1 cellular context compared by ENCODE assay signal in the genomic region with DNA sequence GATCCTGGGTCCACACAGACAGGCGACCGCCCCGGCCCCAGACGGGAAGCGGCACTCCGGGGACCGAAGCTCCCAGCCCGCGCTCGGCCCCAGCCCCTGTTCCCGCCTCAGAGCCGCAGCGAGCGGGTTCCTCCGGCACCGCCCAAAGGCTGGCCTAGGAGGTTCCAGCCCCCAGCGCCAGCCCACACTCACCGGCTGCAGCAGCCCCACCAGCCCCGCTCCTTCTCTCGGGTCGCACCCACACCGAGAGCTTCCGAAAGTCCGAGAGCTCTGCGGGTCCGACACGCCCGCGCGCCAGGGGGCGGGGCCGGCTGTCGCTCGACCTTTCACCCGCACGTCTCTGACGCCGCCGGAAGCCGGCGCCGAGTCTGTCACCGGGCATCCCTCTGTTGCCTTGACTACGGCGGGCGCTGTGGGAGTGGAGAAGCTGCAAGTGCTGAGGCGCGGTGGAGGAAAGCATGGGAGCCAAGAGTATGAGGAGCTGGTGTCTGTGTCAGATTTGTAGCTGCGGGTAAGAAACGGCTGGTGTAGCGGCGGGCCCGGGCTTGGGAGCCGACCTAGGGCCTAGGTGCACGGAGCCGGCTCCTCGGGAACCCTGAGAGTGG.
TF ChIP-seq lines count a peak whose summit lies in the region.

TSS of gene EFL1 (minus strand) at position 313 of the 605 bp plus-strand sequence. CDS start 956 bp downstream, outside the sequence.
A gene with protein sequence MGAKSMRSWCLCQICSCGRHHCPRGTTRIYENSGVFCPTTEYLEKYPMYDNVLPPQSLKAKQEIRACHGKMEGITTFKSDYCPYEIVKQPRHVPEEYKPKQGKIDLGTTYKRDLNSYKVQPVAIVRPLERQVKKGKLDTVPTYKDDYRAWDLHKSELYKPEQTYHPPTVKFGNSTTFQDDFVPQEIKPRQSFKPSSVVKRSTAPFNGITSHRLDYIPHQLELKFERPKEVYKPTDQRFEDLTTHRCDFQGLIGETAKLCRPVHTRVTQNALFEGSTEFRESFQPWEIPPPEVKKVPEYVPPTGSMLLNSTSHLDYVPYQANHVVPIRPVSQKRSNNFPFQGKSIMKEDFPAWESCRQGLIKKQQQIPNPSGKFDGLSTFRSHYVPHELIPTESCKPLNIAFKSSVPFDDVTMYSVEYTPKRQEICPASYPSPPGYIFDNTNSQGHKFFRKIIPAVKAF (plus strand): TSS at position 397 of the 605 bp plus-strand sequence. CDS start 62 bp downstream, at position 459.

TF ChIP-seq in WTC11, 78 proteins besides CTCF, POLR2A, EP300 and RAD21 (continued from another document):
- TF ChIP-seq, protein P1, sequence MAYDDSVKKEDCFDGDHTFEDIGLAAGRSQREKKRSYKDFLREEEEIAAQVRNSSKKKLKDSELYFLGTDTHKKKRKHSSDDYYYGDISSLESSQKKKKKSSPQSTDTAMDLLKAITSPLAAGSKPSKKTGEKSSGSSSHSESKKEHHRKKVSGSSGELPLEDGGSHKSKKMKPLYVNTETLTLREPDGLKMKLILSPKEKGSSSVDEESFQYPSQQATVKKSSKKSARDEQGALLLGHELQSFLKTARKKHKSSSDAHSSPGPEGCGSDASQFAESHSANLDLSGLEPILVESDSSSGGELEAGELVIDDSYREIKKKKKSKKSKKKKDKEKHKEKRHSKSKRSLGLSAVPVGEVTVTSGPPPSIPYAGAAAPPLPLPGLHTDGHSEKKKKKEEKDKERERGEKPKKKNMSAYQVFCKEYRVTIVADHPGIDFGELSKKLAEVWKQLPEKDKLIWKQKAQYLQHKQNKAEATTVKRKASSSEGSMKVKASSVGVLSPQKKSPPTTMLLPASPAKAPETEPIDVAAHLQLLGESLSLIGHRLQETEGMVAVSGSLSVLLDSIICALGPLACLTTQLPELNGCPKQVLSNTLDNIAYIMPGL (CRISPR knock-in tag; IDR thresholded peaks at IDR 0.05): 0 out of 2 replicates have a peak, but pooled peaks have one; percentile 31
- TF ChIP-seq, protein P2, sequence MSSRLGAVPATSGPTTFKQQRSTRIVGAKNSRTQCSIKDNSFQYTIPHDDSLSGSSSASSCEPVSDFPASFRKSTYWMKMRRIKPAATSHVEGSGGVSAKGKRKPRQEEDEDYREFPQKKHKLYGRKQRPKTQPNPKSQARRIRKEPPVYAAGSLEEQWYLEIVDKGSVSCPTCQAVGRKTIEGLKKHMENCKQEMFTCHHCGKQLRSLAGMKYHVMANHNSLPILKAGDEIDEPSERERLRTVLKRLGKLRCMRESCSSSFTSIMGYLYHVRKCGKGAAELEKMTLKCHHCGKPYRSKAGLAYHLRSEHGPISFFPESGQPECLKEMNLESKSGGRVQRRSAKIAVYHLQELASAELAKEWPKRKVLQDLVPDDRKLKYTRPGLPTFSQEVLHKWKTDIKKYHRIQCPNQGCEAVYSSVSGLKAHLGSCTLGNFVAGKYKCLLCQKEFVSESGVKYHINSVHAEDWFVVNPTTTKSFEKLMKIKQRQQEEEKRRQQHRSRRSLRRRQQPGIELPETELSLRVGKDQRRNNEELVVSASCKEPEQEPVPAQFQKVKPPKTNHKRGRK (CRISPR knock-in tag; IDR thresholded peaks at IDR 0.05; ENCODE audit: borderline replicate concordance): no peak
- TF ChIP-seq, protein P3, sequence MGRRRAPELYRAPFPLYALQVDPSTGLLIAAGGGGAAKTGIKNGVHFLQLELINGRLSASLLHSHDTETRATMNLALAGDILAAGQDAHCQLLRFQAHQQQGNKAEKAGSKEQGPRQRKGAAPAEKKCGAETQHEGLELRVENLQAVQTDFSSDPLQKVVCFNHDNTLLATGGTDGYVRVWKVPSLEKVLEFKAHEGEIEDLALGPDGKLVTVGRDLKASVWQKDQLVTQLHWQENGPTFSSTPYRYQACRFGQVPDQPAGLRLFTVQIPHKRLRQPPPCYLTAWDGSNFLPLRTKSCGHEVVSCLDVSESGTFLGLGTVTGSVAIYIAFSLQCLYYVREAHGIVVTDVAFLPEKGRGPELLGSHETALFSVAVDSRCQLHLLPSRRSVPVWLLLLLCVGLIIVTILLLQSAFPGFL (CRISPR knock-in tag; IDR thresholded peaks at IDR 0.05; ENCODE audit: borderline replicate concordance): no peak
- TF ChIP-seq, protein P4, sequence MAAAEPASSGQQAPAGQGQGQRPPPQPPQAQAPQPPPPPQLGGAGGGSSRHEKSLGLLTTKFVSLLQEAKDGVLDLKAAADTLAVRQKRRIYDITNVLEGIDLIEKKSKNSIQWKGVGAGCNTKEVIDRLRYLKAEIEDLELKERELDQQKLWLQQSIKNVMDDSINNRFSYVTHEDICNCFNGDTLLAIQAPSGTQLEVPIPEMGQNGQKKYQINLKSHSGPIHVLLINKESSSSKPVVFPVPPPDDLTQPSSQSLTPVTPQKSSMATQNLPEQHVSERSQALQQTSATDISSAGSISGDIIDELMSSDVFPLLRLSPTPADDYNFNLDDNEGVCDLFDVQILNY (CRISPR knock-in tag; IDR thresholded peaks at IDR 0.05): peak; percentile 76; the same call in 1 of the 2 replicates
- TF ChIP-seq SMAD4 (CRISPR knock-in tag; IDR thresholded peaks at IDR 0.05): no peak
TF ChIP-seq in WTC11: peak in this region for 13.
